28 cellular contexts compared by ENCODE assay signal in the genomic region with DNA sequence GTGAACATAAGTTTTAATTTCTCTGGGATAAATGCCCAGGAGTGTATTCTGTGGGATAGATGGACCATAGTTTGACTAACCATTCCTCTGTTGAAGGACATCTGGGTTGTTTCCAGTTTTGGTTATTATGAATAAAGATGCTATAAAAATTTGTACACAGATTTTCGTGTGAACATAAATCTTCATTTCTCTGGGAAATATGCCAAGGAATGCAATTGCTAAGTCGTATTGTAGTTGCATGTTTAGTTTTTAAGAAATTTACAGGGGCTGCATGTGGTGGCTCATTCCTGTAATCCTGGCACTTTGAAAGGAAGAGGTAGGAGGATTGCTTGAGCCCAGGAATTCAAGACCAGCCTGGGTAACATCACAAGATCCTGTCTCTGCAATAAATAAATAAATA. TPM values are rescaled to one million over a fixed set of nuclear protein-coding genes. Genes with fewer than 3 reads are reported as not detected.
DNase-seq lines count a peak whose midpoint lies in the region; ATAC-seq, FAIRE-seq and TF ChIP-seq lines count a peak whose summit lies in the region.
"Had no signal": no experiment of that assay in that cellular context is flagged by ENCODE, and none has a peak within 500 bp of the region (broad histone marks: within the 10 kb centered on the region; RNA-seq: fewer than 3 reads in every experiment).

No MANE protein-coding gene starts in this region.

- H3K4me2 ChIP-seq in astrocyte (ENCODE audit: low read length), result no peak overlapping the region
- H3K4me2 ChIP-seq: A549, GM23338 had no signal

- H3K4me1 ChIP-seq in A673 (ENCODE audit: insufficient read depth, low read length, poor library complexity, severe bottlenecking) (no peaks in the 10 kb centered on the region), astrocyte (ENCODE audit: insufficient read depth, low read length) (no peaks in the 10 kb centered on the region), foreskin keratinocyte (no peaks in the 10 kb centered on the region), aorta (ENCODE audit: control insufficient read depth in 1 of 2, insufficient read depth in 2 of 2, low read length in 2 of 2) (no peaks in the 10 kb centered on the region)

- H3K36me3 ChIP-seq in A673 (ENCODE audit: insufficient read depth, low read length, poor library complexity, severe bottlenecking) (no peaks in the 10 kb centered on the region), astrocyte (ENCODE audit: insufficient read depth, low read length) (no peaks in the 10 kb centered on the region), aorta (ENCODE audit: control insufficient read depth in 1 of 2, insufficient read depth in 2 of 2, low read length in 1 of 2) (no peaks in the 10 kb centered on the region)
- H3K36me3 ChIP-seq: thoracic aorta had no signal

- H2AFZ ChIP-seq in astrocyte (ENCODE audit: low read depth, low read length), result no peak overlapping the region
- H2AFZ ChIP-seq: GM23338 had no signal

- H3K4me3 ChIP-seq in A673 (ENCODE audit: low read depth, low read length, poor library complexity, severe bottlenecking), result no peak overlapping the region
- H3K4me3 ChIP-seq in astrocyte (ENCODE audit: insufficient read depth, low read depth, low read length), result no peak overlapping the region
- H3K4me3 ChIP-seq in aorta (ENCODE audit: low read length in 2 of 2), result no peak overlapping the region
- H3K4me3 ChIP-seq: A549, GM23338, thoracic aorta had no signal

- H3K36me3 Mint-ChIP-seq in astrocyte (ENCODE audit: low read depth, unreplicated experiment), result no peaks in the 10 kb centered on the region
- H3K36me3 Mint-ChIP-seq: activated naive CD8-positive, alpha-beta T cell treated with anti-CD3 and anti-CD28 coated beads, Interleukin-2, amount 10 ng/mL, durations not matched to agents 7 days and 5 days; CD4-positive, CD25-positive, alpha-beta regulatory T cell; stimulated activated memory B cell treated with anti-CD40 and anti-IgM and Interleukin-4, amounts not matched to agents 10 μg/mL and 1 μg/mL and 100 μg/mL, for 72 hours; WTC11 had no signal

- no peak overlapping the region for H3K4me3 Mint-ChIP-seq in astrocyte (ENCODE audit: unreplicated experiment)
- H3K4me3 Mint-ChIP-seq: activated naive CD8-positive, alpha-beta T cell treated with anti-CD3 and anti-CD28 coated beads, Interleukin-2, amount 10 ng/mL, durations not matched to agents 7 days and 5 days; activated T-helper 1 cell treated with anti-CD3 and anti-CD28 coated beads, Interleukin-12 subunit alpha, Interleukin-12 subunit beta, Interleukin-2, Interleukin-4 antibody, amounts not matched to agents 30 ng/mL and 10 ng/mL and 1 ng/mL, durations not matched to agents 14 hours and 24 hours and 36 hours; CD4-positive, CD25-positive, alpha-beta regulatory T cell; GM23338; stimulated activated memory B cell treated with anti-CD40 and anti-IgM and Interleukin-4, amounts not matched to agents 10 μg/mL and 1 μg/mL and 100 μg/mL, for 72 hours; T-helper 1 cell treated with Interleukin-12 subunit alpha and Interleukin-12 subunit beta and Interleukin-4 antibody, amounts not matched to agents 30 μg/mL and 1 μg/mL, for 36 hours; WTC11 had no signal

- POLR2A ChIA-PET in A673 (lab: Charles Lee; ENCODE audit: low non-redundant PET), result no interaction called here

- no peaks in the 10 kb centered on the region for H3K4me1 Mint-ChIP-seq in astrocyte (ENCODE audit: low read depth, unreplicated experiment)
- H3K4me1 Mint-ChIP-seq: activated naive CD8-positive, alpha-beta T cell treated with anti-CD3 and anti-CD28 coated beads, Interleukin-2, amount 10 ng/mL, durations not matched to agents 7 days and 5 days; GM23338; WTC11 had no signal

- BruUV-seq in A673 (replicated peaks; lab: Mats Ljungman, UMichigan), result no TSS peak

- H3K79me2 ChIP-seq in astrocyte (ENCODE audit: insufficient read depth, low read length), result no peaks in the 10 kb centered on the region

- no peak for TF ChIP-seq CTCF in A673 (conservative IDR thresholded peaks at IDR 0.05; ENCODE audit: low read depth, low read length)
- TF ChIP-seq CTCF in astrocyte (IDR thresholded peaks at IDR 0.05; ENCODE audit: insufficient read depth, low read depth, low read length), result no peak
- TF ChIP-seq CTCF in foreskin keratinocyte (conservative IDR thresholded peaks at IDR 0.05), result no peak

- DNase-seq in A673 (ENCODE audit: low spot score), result peak; percentile 52
- DNase-seq in HTR-8/SVneo (ENCODE audit: insufficient read length, low spot score), result peak; percentile 39
- peak; percentile 20 for DNase-seq in astrocyte (ENCODE audit: low read depth)
- peak; percentile 41 to 66 for DNase-seq in foreskin keratinocyte
- no peak for DNase-seq in NCI-H1417 (lab: John Stamatoyannopoulos, UW)
- no peak for DNase-seq in activated T-cell treated with anti-CD3 and anti-CD28 coated beads for 4 hours
- no peak for DNase-seq in epidermal melanocyte (ENCODE audit: insufficient read length, low spot score)
- DNase-seq in aorta, result no peak
- DNase-seq: activated naive CD8-positive, alpha-beta T cell treated with anti-CD3 and anti-CD28 coated beads, Interleukin-2, amount 10 ng/mL, durations not matched to agents 7 days and 5 days; CD4-positive, CD25-positive, alpha-beta regulatory T cell; kidney glomerular epithelial cell; NCI-H1092; NCI-H2081 treated with DMSO at 0.1 percent for 48 hours; NCI-H526; SHP77 had no signal

- CTCF ChIA-PET in A673 (lab: Charles Lee), result no interaction called here

- no peaks in the 10 kb centered on the region for H3K9me3 ChIP-seq in A673 (ENCODE audit: low read depth, low read length, poor library complexity, severe bottlenecking)
- no peaks in the 10 kb centered on the region for H3K9me3 ChIP-seq in astrocyte (ENCODE audit: insufficient read depth, low read depth, low read length)
- no peaks in the 10 kb centered on the region for H3K9me3 ChIP-seq in aorta (ENCODE audit: control insufficient read depth, low read length)
- H3K9me3 ChIP-seq: A549, thoracic aorta had no signal

- H3K27ac ChIP-seq in A673 (ENCODE audit: low read depth, low read length, poor library complexity, severe bottlenecking) (no peak overlapping the region), astrocyte (ENCODE audit: low read depth, low read length) (no peak overlapping the region), foreskin keratinocyte (no peak overlapping the region), aorta (ENCODE audit: low read depth in 1 of 2, low read length in 2 of 2) (no peak overlapping the region)
- H3K27ac ChIP-seq: A549, thoracic aorta had no signal

- intact Hi-C loops in A673 (cut with micrococcal nuclease; ENCODE audit: unreplicated experiment), result no loop called here
- intact Hi-C loops in aorta (cut with DNase I), result no loop called here

- 11 to 14% methylated on average over 2 of the region's 2 CpGs for WGBS in aorta, 2 donors

- no peak overlapping the region for H3K27ac Mint-ChIP-seq in astrocyte (ENCODE audit: unreplicated experiment)
- H3K27ac Mint-ChIP-seq: activated naive CD8-positive, alpha-beta T cell treated with anti-CD3 and anti-CD28 coated beads, Interleukin-2, amount 10 ng/mL, durations not matched to agents 7 days and 5 days; activated T-helper 1 cell treated with anti-CD3 and anti-CD28 coated beads, Interleukin-12 subunit alpha, Interleukin-12 subunit beta, Interleukin-2, Interleukin-4 antibody, amounts not matched to agents 30 ng/mL and 10 ng/mL and 1 ng/mL, durations not matched to agents 14 hours and 24 hours and 36 hours; CD4-positive, CD25-positive, alpha-beta regulatory T cell; GM23338; stimulated activated memory B cell treated with anti-CD40 and anti-IgM and Interleukin-4, amounts not matched to agents 10 μg/mL and 1 μg/mL and 100 μg/mL, for 72 hours; T-helper 1 cell treated with Interleukin-12 subunit alpha and Interleukin-12 subunit beta and Interleukin-4 antibody, amounts not matched to agents 30 μg/mL and 1 μg/mL, for 36 hours; WTC11 had no signal

- H3K27me3 Mint-ChIP-seq in astrocyte (ENCODE audit: low read depth, unreplicated experiment), result peaks cover 11% of the 10 kb centered on the region
- H3K27me3 Mint-ChIP-seq: stimulated activated memory B cell treated with anti-CD40 and anti-IgM and Interleukin-4, amounts not matched to agents 10 μg/mL and 1 μg/mL and 100 μg/mL, for 72 hours had no signal

- no peaks in the 10 kb centered on the region for H4K20me1 ChIP-seq in astrocyte (ENCODE audit: insufficient read depth, low read length)

- no peak overlapping the region for H3K9ac ChIP-seq in astrocyte (ENCODE audit: low read length)

- H3K27me3 ChIP-seq in A673 (replicated peaks; ENCODE audit: insufficient read depth, low read depth, low read length, poor library complexity) (no peaks in the 10 kb centered on the region), astrocyte (ENCODE audit: insufficient read depth, low read length) (peaks cover 10% of the 10 kb centered on the region), foreskin keratinocyte (no peaks in the 10 kb centered on the region), aorta (ENCODE audit: control insufficient read depth in 1 of 2, insufficient read depth in 2 of 2, low read length in 1 of 2) (no peaks in the 10 kb centered on the region)

- no peaks in the 10 kb centered on the region for H3K9me3 Mint-ChIP-seq in astrocyte (ENCODE audit: unreplicated experiment)
- H3K9me3 Mint-ChIP-seq: activated naive CD8-positive, alpha-beta T cell treated with anti-CD3 and anti-CD28 coated beads, Interleukin-2, amount 10 ng/mL, durations not matched to agents 7 days and 5 days; activated T-helper 1 cell treated with anti-CD3 and anti-CD28 coated beads, Interleukin-12 subunit alpha, Interleukin-12 subunit beta, Interleukin-2, Interleukin-4 antibody, amounts not matched to agents 30 ng/mL and 10 ng/mL and 1 ng/mL, durations not matched to agents 14 hours and 24 hours and 36 hours; GM23338; stimulated activated memory B cell treated with anti-CD40 and anti-IgM and Interleukin-4, amounts not matched to agents 10 μg/mL and 1 μg/mL and 100 μg/mL, for 72 hours; T-helper 1 cell treated with Interleukin-12 subunit alpha and Interleukin-12 subunit beta and Interleukin-4 antibody, amounts not matched to agents 30 μg/mL and 1 μg/mL, for 36 hours; WTC11 had no signal

- ATAC-seq in foreskin keratinocyte (no peak), aorta (ENCODE audit: low FRiP score) (no peak)
- ATAC-seq: GM23338; stimulated activated memory B cell treated with anti-CD40 and anti-IgM and Interleukin-4, amounts not matched to agents 10 μg/mL and 1 μg/mL and 100 μg/mL, for 72 hours; WTC11 had no signal

- no peak for FAIRE-seq in HTR-8/SVneo (lab: Jason Lieb, UNC)
- no peak for FAIRE-seq in astrocyte (lab: Jason Lieb, UNC)
- FAIRE-seq: A549, bronchial epithelial cell, frontal cortex, GM18507 had no signal

RNA-seq across cellular contexts. Expression of a gene that starts 6.9 kb away (rescaled TPM):
- total RNA-seq in A673 (2021) (0.09 TPM in 1 of 2 replicates, not detected in the other), astrocyte (not detected in 2 replicates), foreskin keratinocyte (0.81 and 1.0 TPM in 2 replicates), aorta (10 to 100 TPM; 40.1 to 56.1 TPM)
- polyA plus RNA-seq in foreskin keratinocyte (0.91 and 1.0 TPM in 2 replicates), aorta (1 to 10 TPM; 1.9 to 4.1 TPM)
- total RNA-seq: GM23338, pulmonary artery endothelial cell had no signal
- polyA plus RNA-seq: neural cell had no signal

RNA-seq across cellular contexts. Expression of a gene that starts 18.6 kb away (rescaled TPM):
- total RNA-seq in A673 (2021) (not detected in 2 replicates), astrocyte (0.23 TPM in 1 of 2 replicates, not detected in the other), foreskin keratinocyte (not detected in 2 replicates), aorta (not detected)
- polyA plus RNA-seq in foreskin keratinocyte (not detected in 2 replicates), aorta (under 1 TPM; 0.03 to 0.50 TPM)
- total RNA-seq: activated naive CD8-positive, alpha-beta T cell treated with anti-CD3 and anti-CD28 coated beads, Interleukin-2, amount 10 ng/mL, durations not matched to agents 7 days and 5 days; activated T-helper 1 cell treated with anti-CD3 and anti-CD28 coated beads, Interleukin-12 subunit alpha, Interleukin-12 subunit beta, Interleukin-2, Interleukin-4 antibody, amounts not matched to agents 30 ng/mL and 10 ng/mL and 1 ng/mL, durations not matched to agents 14 hours and 24 hours and 36 hours; bronchial epithelial cell; CD4-positive, CD25-positive, alpha-beta regulatory T cell; frontal cortex; GM23338; mesenteric fat pad; pulmonary artery endothelial cell; thoracic aorta had no signal
- polyA plus RNA-seq: CD4-positive, CD25-positive, alpha-beta regulatory T cell; neural cell had no signal

RNA-seq across cellular contexts. Expression of a gene that starts 24.5 kb away (rescaled TPM):
- total RNA-seq in A673 (2021) (72.3 and 77.4 TPM in 2 replicates), astrocyte (41.8 and 45.0 TPM in 2 replicates), foreskin keratinocyte (59.0 and 59.1 TPM in 2 replicates), aorta (100 to 1,000 TPM; 141 to 162 TPM)
- polyA plus RNA-seq in foreskin keratinocyte (50.0 and 55.6 TPM in 2 replicates), aorta (100 to 1,000 TPM in 1 of 2 donors, 10 to 100 TPM in 1; 61.6 to 137 TPM)

RNA-seq across cellular contexts. Expression of a gene that starts 43.7 kb away (rescaled TPM):
- total RNA-seq in A673 (2021) (not detected in 2 replicates), astrocyte (not detected in 2 replicates), foreskin keratinocyte (not detected in 2 replicates), aorta (under 1 TPM in 1 of 2 donors, not detected in 1; 0.65 TPM)
- polyA plus RNA-seq in foreskin keratinocyte (0.01 TPM in 2 replicates), aorta (10 to 100 TPM in 1 of 2 donors, 1 to 10 TPM in 1; 1.1 to 40.3 TPM)
- total RNA-seq: activated naive CD8-positive, alpha-beta T cell treated with anti-CD3 and anti-CD28 coated beads, Interleukin-2, amount 10 ng/mL, durations not matched to agents 7 days and 5 days; activated T-helper 1 cell treated with anti-CD3 and anti-CD28 coated beads, Interleukin-12 subunit alpha, Interleukin-12 subunit beta, Interleukin-2, Interleukin-4 antibody, amounts not matched to agents 30 ng/mL and 10 ng/mL and 1 ng/mL, durations not matched to agents 14 hours and 24 hours and 36 hours; bronchial epithelial cell; frontal cortex; pulmonary artery endothelial cell had no signal
- polyA plus RNA-seq: neural cell had no signal

Comparison
In these comparisons a context has a peak if more than half of its experiments do, and no peak if none do; other contexts are left out.
1. DNase-seq: peak in A673 (single experiment), HTR-8/SVneo (single experiment), astrocyte (single experiment) and foreskin keratinocyte (2 of 2); none in NCI-H1417 (0 of 3), activated T-cell treated with anti-CD3 and anti-CD28 coated beads for 4 hours (single experiment), epidermal melanocyte (single experiment) and aorta (0 of 2).
2. RNA of a gene that starts 6.9 kb away (total RNA-seq): 40.1 to 56.1 TPM in aorta; 0.81 to 1.0 TPM in foreskin keratinocyte, 0.09 TPM in A673 and not detected in astrocyte; every median in the first group is over 10 times any median in the second.